Comparison of ENCODE assay signal across 9 cellular contexts in the genomic region with DNA sequence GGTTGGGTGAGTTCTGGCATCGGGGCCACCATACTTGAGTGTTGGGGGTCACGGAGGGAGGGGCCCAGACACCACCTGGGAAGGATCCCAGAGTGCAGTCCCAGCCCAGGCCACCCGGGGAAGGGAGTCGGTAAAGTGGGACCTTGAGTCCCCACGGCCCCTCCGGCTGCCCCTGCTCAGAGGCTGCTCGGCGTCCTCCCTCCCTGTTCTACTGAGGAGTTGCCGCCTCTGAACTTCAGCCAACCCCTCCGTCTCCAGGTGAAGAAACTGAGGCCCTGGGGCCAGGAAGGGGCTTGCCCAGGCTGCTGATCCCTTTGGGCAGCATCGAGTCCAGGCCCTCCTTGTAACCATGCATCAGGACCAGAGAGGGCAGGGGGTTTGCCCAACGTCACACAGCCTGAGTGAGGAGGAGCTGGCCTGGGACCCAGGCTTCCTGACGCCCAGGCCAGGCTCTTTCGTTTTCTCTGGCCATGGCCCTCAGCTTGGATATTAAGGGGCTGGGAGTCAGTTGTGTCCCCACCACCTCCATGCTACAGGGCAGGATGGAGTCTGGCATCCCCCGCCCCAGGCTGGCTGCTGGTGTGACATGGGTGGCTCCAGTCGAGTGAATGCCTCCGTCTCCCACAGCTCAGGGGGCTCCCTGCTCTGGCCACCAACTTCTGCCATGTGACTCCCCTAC. TPM values are rescaled to one million over a fixed set of nuclear protein-coding genes. Genes with fewer than 3 reads are reported as not detected.
DNase-seq lines count a peak whose midpoint lies in the region; ATAC-seq and TF ChIP-seq lines count a peak whose summit lies in the region.
"Had no signal": no experiment of that assay in that cellular context is flagged by ENCODE, and none has a peak within 500 bp of the region (broad histone marks: within the 10 kb centered on the region; RNA-seq: fewer than 3 reads in every experiment).

No MANE protein-coding gene starts in this region.

- peaks cover 4% of the 10 kb centered on the region for H3K27me3 Mint-ChIP-seq in endothelial cell (ENCODE audit: unreplicated experiment)

- H3K4me3 Mint-ChIP-seq in endothelial cell (ENCODE audit: unreplicated experiment) = no peak overlapping the region

- TF ChIP-seq POLR2A in lower leg skin (IDR thresholded peaks at IDR 0.05) = no peak

- no peak for TF ChIP-seq CTCF in lower leg skin (IDR thresholded peaks at IDR 0.05)
- no peak for TF ChIP-seq CTCF in endothelial cell (IDR thresholded peaks at IDR 0.05; ENCODE audit: unreplicated experiment)

- WGBS in lower leg skin, 2 donors = 62 to 70% methylated on average over 10 to 16 of the region's 17 CpGs

- no peak overlapping the region for H3K4me3 ChIP-seq in lower leg skin (ENCODE audit: low read depth, poor library complexity, severe bottlenecking)

- peaks cover 4% of the 10 kb centered on the region for H3K4me1 Mint-ChIP-seq in endothelial cell (ENCODE audit: unreplicated experiment)

- H3K9me3 Mint-ChIP-seq in endothelial cell (ENCODE audit: unreplicated experiment) = no peaks in the 10 kb centered on the region

- intact Hi-C loops in lower leg skin (cut with DNase I; ENCODE audit: low total_unique reads) = no loop called here

- DNase-seq in activated CD4-positive, CD25-positive, alpha-beta regulatory T cell treated with anti-CD3 and anti-CD28 coated beads, Interleukin-2, amount 50 U/mL, for 72 hours = peak; percentile 46
- DNase-seq in germinal center (ENCODE audit: low spot score) (peak; percentile 32), ecto neural progenitor cell (ENCODE audit: low spot score) (no peak), lower leg skin (ENCODE audit: low spot score in 2 of 2) (no peak), endothelial cell (ENCODE audit: low spot score) (no peak), SHP77 (lab: John Stamatoyannopoulos, UW) (no peak)
- peak; percentile 51 for DNase-seq in stimulated activated CD8-positive, alpha-beta memory T cell treated with anti-CD3 and anti-CD28 coated beads, Interleukin-4, amount 100 ng/mL, for 48 hours

- no peaks in the 10 kb centered on the region for H3K36me3 Mint-ChIP-seq in endothelial cell (ENCODE audit: low read depth, unreplicated experiment)

- H3K27ac Mint-ChIP-seq in endothelial cell (ENCODE audit: unreplicated experiment) = no peak overlapping the region

- ATAC-seq in GM21447 (IDR thresholded peaks at IDR 0.05; ENCODE audit: unreplicated experiment) = peak; percentile 22

RNA-seq across cellular contexts. Expression of gene PARVG, which starts 1.3 kb away (rescaled TPM):
- total RNA-seq in lower leg skin = 10 to 100 TPM in 1 of 4 donors, 1 to 10 TPM in 3; 2.0 to 11.1 (median 4.5) TPM
- total RNA-seq in endothelial cell (ENCODE audit: unreplicated experiment) = 0.90 TPM
- total RNA-seq: renal cortical epithelial cell had no signal

Comparison
In these comparisons a context has a peak if more than half of its experiments do, and no peak if none do; other contexts are left out.
1. DNase-seq: peak in activated CD4-positive, CD25-positive, alpha-beta regulatory T cell treated with anti-CD3 and anti-CD28 coated beads, Interleukin-2, amount 50 U/mL, for 72 hours (single experiment), germinal center (single experiment) and stimulated activated CD8-positive, alpha-beta memory T cell treated with anti-CD3 and anti-CD28 coated beads, Interleukin-4, amount 100 ng/mL, for 48 hours (single experiment); none in ecto neural progenitor cell (single experiment), lower leg skin (0 of 2), endothelial cell (single experiment) and SHP77 (0 of 2).